ENCODE assay signal across 37 cellular contexts in the genomic region with DNA sequence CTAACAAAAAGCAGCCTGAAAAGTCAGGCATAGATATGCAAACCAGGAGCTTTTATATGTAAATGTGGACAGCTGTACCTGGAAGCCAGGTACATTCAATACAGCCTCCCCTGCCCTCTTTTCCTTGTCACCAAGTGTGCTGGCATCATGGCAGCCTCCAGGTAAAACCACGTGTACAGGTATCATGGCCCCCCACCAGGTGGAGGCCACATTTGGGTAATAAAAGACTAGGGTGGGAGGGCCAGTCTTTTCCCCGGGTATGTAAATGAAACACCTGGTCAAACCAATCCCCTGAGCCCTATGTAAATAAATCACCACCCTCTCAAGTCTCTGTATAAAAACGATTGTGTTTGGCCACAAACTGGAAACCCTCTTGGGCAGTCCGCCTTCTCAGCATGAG.
"Had no signal": no experiment of that assay in that cellular context is flagged by ENCODE, and none has a peak within 500 bp of the region (broad histone marks: within the 10 kb centered on the region; RNA-seq: fewer than 3 reads in every experiment).

No MANE protein-coding gene starts in this region.

- H3K4me3 ChIP-seq: adrenal gland, body of pancreas, esophagus squamous epithelium, heart right ventricle, ovary, skin epidermis, thoracic aorta, uterus had no signal

- H3K4me3 Mint-ChIP-seq: activated naive CD4-positive, alpha-beta T cell treated with anti-CD3 and anti-CD28 coated beads for 36 hours; activated naive CD8-positive, alpha-beta T cell treated with anti-CD3 and anti-CD28 coated beads for 36 hours; immature natural killer cell; mesothelial cell of epicardium; naive B cell; nephron progenitor cell; stimulated activated naive CD8-positive, alpha-beta T cell treated with anti-CD3 and anti-CD28 coated beads, Interleukin-15, Interleukin-2, amounts not matched to agents 100 ng/mL and 50 ng/mL, for 24 hours; T-helper 2 cell treated with Interferon-gamma antibody and Interleukin-4, amounts not matched to agents 5 μg/mL and 100 μg/mL, for 36 hours had no signal

- H3K27ac ChIP-seq: adrenal gland, body of pancreas, epithelial cell of prostate, esophagus squamous epithelium, heart right ventricle, ovary, skin epidermis, thoracic aorta, uterus had no signal

- H3K36me3 ChIP-seq: adrenal gland, esophagus squamous epithelium, heart right ventricle, ovary, thoracic aorta, uterus had no signal

- DNase-seq: activated CD4-positive, alpha-beta T cell treated with anti-CD3 and anti-CD28 coated beads for 48 hours; activated CD4-positive, alpha-beta T cell treated with anti-CD3 and anti-CD28 coated beads, Interleukin-2, amount 50 U/mL, for 48 hours; activated CD8-positive, alpha-beta memory T cell treated with anti-CD3 and anti-CD28 coated beads for 24 hours; activated effector memory CD4-positive, alpha-beta T cell treated with Interleukin-2 at 50 U/mL for 16 hours; activated naive CD4-positive, alpha-beta T cell treated with anti-CD3 and anti-CD28 coated beads for 36 hours; activated naive CD8-positive, alpha-beta T cell treated with anti-CD3 and anti-CD28 coated beads for 36 hours; adrenal gland; aorta; body of pancreas; dermis blood vessel endothelial cell; effector CD4-positive, alpha-beta T cell; esophagus squamous epithelium; foreskin melanocyte; heart right ventricle; immature natural killer cell; kidney; left colon; mammary epithelial cell; naive B cell; nephron progenitor cell; ovary; retina; stimulated activated CD4-positive, alpha-beta T cell treated with anti-CD3 and anti-CD28 coated beads, Interleukin-12 subunit alpha, Interleukin-12 subunit beta, amount 100 ng/mL, for 4 hours; stimulated activated CD4-positive, alpha-beta T cell treated with anti-CD3 and anti-CD28 coated beads, Interleukin-4, amount 100 ng/mL, for 1 hour; trophoblast cell; uterus had no signal

- FAIRE-seq: colon, endometrium, kidney had no signal

- H3K27me3 ChIP-seq: adrenal gland, body of pancreas, esophagus squamous epithelium, heart right ventricle, ovary, uterus had no signal

- H3K9me3 ChIP-seq: adrenal gland, body of pancreas, esophagus squamous epithelium, ovary, thoracic aorta, uterus had no signal

- H3K36me3 Mint-ChIP-seq: activated naive CD8-positive, alpha-beta T cell treated with anti-CD3 and anti-CD28 coated beads for 36 hours; immature natural killer cell; mesothelial cell of epicardium; naive B cell had no signal

- H3K4me1 ChIP-seq: adrenal gland, body of pancreas, esophagus squamous epithelium, heart right ventricle, uterus had no signal

- H3K27me3 Mint-ChIP-seq: naive B cell; progenitor cell of endocrine pancreas; stimulated activated naive CD8-positive, alpha-beta T cell treated with anti-CD3 and anti-CD28 coated beads, Interleukin-15, Interleukin-2, amounts not matched to agents 100 ng/mL and 50 ng/mL, for 24 hours had no signal

- ATAC-seq: activated CD4-positive, CD25-positive, alpha-beta regulatory T cell treated with anti-CD3 and anti-CD28 coated beads, Interleukin-2, amount 50 U/mL, for 24 hours; body of pancreas; heart right ventricle; left colon; sciatic nerve had no signal

- H3K9me3 Mint-ChIP-seq: activated naive CD8-positive, alpha-beta T cell treated with anti-CD3 and anti-CD28 coated beads for 36 hours; stimulated activated naive CD8-positive, alpha-beta T cell treated with anti-CD3 and anti-CD28 coated beads, Interleukin-15, Interleukin-2, amounts not matched to agents 100 ng/mL and 50 ng/mL, for 24 hours; T-helper 2 cell treated with Interferon-gamma antibody and Interleukin-4, amounts not matched to agents 5 μg/mL and 100 μg/mL, for 36 hours had no signal

- H3K4me1 Mint-ChIP-seq: activated naive CD8-positive, alpha-beta T cell treated with anti-CD3 and anti-CD28 coated beads for 36 hours; mesothelial cell of epicardium; naive B cell had no signal

- H3K27ac Mint-ChIP-seq: activated naive CD4-positive, alpha-beta T cell treated with anti-CD3 and anti-CD28 coated beads for 36 hours; activated naive CD8-positive, alpha-beta T cell treated with anti-CD3 and anti-CD28 coated beads for 36 hours; immature natural killer cell; mesothelial cell of epicardium; naive B cell; nephron progenitor cell; progenitor cell of endocrine pancreas; stimulated activated naive CD8-positive, alpha-beta T cell treated with anti-CD3 and anti-CD28 coated beads, Interleukin-15, Interleukin-2, amounts not matched to agents 100 ng/mL and 50 ng/mL, for 24 hours; T-helper 2 cell treated with Interferon-gamma antibody and Interleukin-4, amounts not matched to agents 5 μg/mL and 100 μg/mL, for 36 hours had no signal
